Comparison of ENCODE assay signal across 11 cellular contexts in genomic region chr9:35651964-35652828, GRCh38. TPM values are rescaled to one million over a fixed set of nuclear protein-coding genes. Genes with fewer than 3 reads are reported as not detected.
DNase-seq lines count a peak whose midpoint lies in the region; ATAC-seq, FAIRE-seq and TF ChIP-seq lines count a peak whose summit lies in the region.
"Had no signal": no experiment of that assay in that cellular context is flagged by ENCODE, and none has a peak within 500 bp of the region (broad histone marks: within the 10 kb centered on the region; RNA-seq: fewer than 3 reads in every experiment).

No MANE protein-coding gene starts in this region.

- H3K9ac ChIP-seq in astrocyte (ENCODE audit: low read length) = no peak overlapping the region

- H3K4me1 Mint-ChIP-seq in astrocyte (ENCODE audit: low read depth, unreplicated experiment) = peaks cover 8% of the 10 kb centered on the region

- H3K79me2 ChIP-seq in astrocyte (ENCODE audit: insufficient read depth, low read length) = no peaks in the 10 kb centered on the region

- H3K4me2 ChIP-seq in astrocyte (ENCODE audit: low read length) = no peak overlapping the region

- H3K9me3 ChIP-seq in astrocyte (ENCODE audit: insufficient read depth, low read depth, low read length) = no peaks in the 10 kb centered on the region
- no peaks in the 10 kb centered on the region for H3K9me3 ChIP-seq in lung (ENCODE audit: control insufficient read depth in 2 of 2, insufficient read depth in 1 of 2, low read length in 1 of 2)

- H3K4me3 ChIP-seq in astrocyte (ENCODE audit: insufficient read depth, low read depth, low read length) (no peak overlapping the region), lung (no peak overlapping the region)

- 80 to 87% methylated on average over 7 of the region's 7 CpGs for whole genome bisulfite sequencing in lung, 2 donors

- H4K20me1 ChIP-seq in astrocyte (ENCODE audit: insufficient read depth, low read length) = no peaks in the 10 kb centered on the region

- H3K4me3 Mint-ChIP-seq in astrocyte (ENCODE audit: unreplicated experiment) = no peak overlapping the region

- TF ChIP-seq CTCF in astrocyte (IDR thresholded peaks at IDR 0.05; ENCODE audit: insufficient read depth, low read depth, low read length) (no peak), lung (IDR thresholded peaks at IDR 0.05; ENCODE audit: control extremely low read depth, extremely low read depth) (no peak)

- H3K36me3 Mint-ChIP-seq in astrocyte (ENCODE audit: low read depth, unreplicated experiment) = no peaks in the 10 kb centered on the region

- H3K27ac Mint-ChIP-seq in astrocyte (ENCODE audit: unreplicated experiment) = no peak overlapping the region

- H3K9me3 Mint-ChIP-seq in astrocyte (ENCODE audit: unreplicated experiment) = no peaks in the 10 kb centered on the region

- H3K4me1 ChIP-seq in astrocyte (ENCODE audit: insufficient read depth, low read length) (peaks cover 14% of the 10 kb centered on the region), lung (ENCODE audit: control insufficient read depth in 2 of 2, insufficient read depth in 2 of 2, low read length in 2 of 2) (peaks cover 0 to 7% of the 10 kb centered on the region in 2 donors)

- H2AFZ ChIP-seq in astrocyte (ENCODE audit: low read depth, low read length) = no peak overlapping the region

- H3K27ac ChIP-seq in astrocyte (ENCODE audit: low read depth, low read length) = no peak overlapping the region
- peak overlapping the region in 1 of 2 donors; percentile 66 for H3K27ac ChIP-seq in lung (ENCODE audit: low read depth in 1 of 2, low read length in 1 of 2)
- no peak overlapping the region for H3K27ac ChIP-seq in substantia nigra (ENCODE audit: low read depth, low read length, poor library complexity, severe bottlenecking)
- H3K27ac ChIP-seq: HL-60 had no signal

- ATAC-seq in lung (ENCODE audit: insufficient read depth, low FRiP score) (peak; percentile 36), GM18858 (IDR thresholded peaks at IDR 0.05; ENCODE audit: unreplicated experiment) (no peak), GM18909 (IDR thresholded peaks at IDR 0.05; ENCODE audit: poor library complexity, unreplicated experiment) (no peak)

- FAIRE-seq in astrocyte (lab: Jason Lieb, UNC) = peak; percentile 13

- H3K27me3 ChIP-seq in astrocyte (ENCODE audit: insufficient read depth, low read length) (no peaks in the 10 kb centered on the region), lung (ENCODE audit: control insufficient read depth, insufficient read depth) (no peaks in the 10 kb centered on the region)

- H3K36me3 ChIP-seq in astrocyte (ENCODE audit: insufficient read depth, low read length) = no peaks in the 10 kb centered on the region
- no peaks in the 10 kb centered on the region for H3K36me3 ChIP-seq in lung (ENCODE audit: control insufficient read depth in 2 of 2, insufficient read depth in 2 of 2, low read length in 2 of 2)

- DNase-seq in DMS53 (lab: John Stamatoyannopoulos, UW) (peak; percentile 84), MV-4-11 (lab: John Stamatoyannopoulos, UW) (peak; percentile 73), astrocyte (ENCODE audit: low read depth) (no peak), lung (ENCODE audit: low spot score) (no peak), substantia nigra (lab: John Stamatoyannopoulos, UW) (no peak)
- no peak for DNase-seq in stimulated activated CD4-positive, alpha-beta T cell treated with anti-CD3 and anti-CD28 coated beads, Interleukin-4, amount 100 ng/mL, for 24 hours
- DNase-seq: NCI-H524; stimulated activated CD4-positive, alpha-beta T cell treated with anti-CD3 and anti-CD28 coated beads, Interleukin-2, amount 100 ng/mL, for 24 hours had no signal

- no peaks in the 10 kb centered on the region for H3K27me3 Mint-ChIP-seq in astrocyte (ENCODE audit: low read depth, unreplicated experiment)

RNA-seq across cellular contexts. Expression of gene SIT1, which starts 1.5 kb away (rescaled TPM):
- total RNA-seq in astrocyte (not detected in 2 replicates), lung (1 to 10 TPM in 1 of 2 donors, under 1 TPM in 1; 0.92 to 3.8 TPM)
- 1 to 10 TPM in 1 of 2 donors, under 1 TPM in 1; 0.87 to 1.9 TPM for polyA plus RNA-seq in lung

RNA-seq across cellular contexts. Expression of gene RMRP, which starts 5.6 kb away (rescaled TPM):
- total RNA-seq in astrocyte = 13,402 and 14,410 TPM in 2 replicates
- total RNA-seq in lung = over 10,000 TPM; 30,229 to 39,735 TPM
- 100 to 1,000 TPM in 1 of 2 donors, 10 to 100 TPM in 1; 44.8 to 325 TPM for polyA plus RNA-seq in lung

RNA-seq across cellular contexts. Expression of gene CCDC107, which starts 5.9 kb away (rescaled TPM):
- total RNA-seq in astrocyte (15.5 and 18.8 TPM in 2 replicates), lung (10 to 100 TPM in 1 of 2 donors, 1 to 10 TPM in 1; 9.9 to 32.8 TPM)
- polyA plus RNA-seq in lung = 10 to 100 TPM; 29.2 to 53.9 TPM

RNA-seq across cellular contexts. Expression of gene ARHGEF39, which starts 12.8 kb away (rescaled TPM):
- total RNA-seq in astrocyte (0.53 and 1.0 TPM in 2 replicates), lung (1 to 10 TPM; 1.3 TPM)
- polyA plus RNA-seq in lung = 1 to 10 TPM in 1 of 2 donors, under 1 TPM in 1; 0.47 to 1.4 TPM

RNA-seq across cellular contexts. Expression of gene CA9, which starts 21.5 kb away (rescaled TPM):
- total RNA-seq in astrocyte (not detected in 2 replicates), lung (1 to 10 TPM in 1 of 2 donors, under 1 TPM in 1; 0.88 to 1.6 TPM)
- polyA plus RNA-seq in lung = 1 to 10 TPM; 1.1 to 2.4 TPM

Comparison
In these comparisons a context has a peak if more than half of its experiments do, and no peak if none do; other contexts are left out.
1. DNase-seq: peak in DMS53 (single experiment) and MV-4-11 (single experiment); none in astrocyte (single experiment), lung (single experiment), stimulated activated CD4-positive, alpha-beta T cell treated with anti-CD3 and anti-CD28 coated beads, Interleukin-4, amount 100 ng/mL, for 24 hours (single experiment) and substantia nigra (0 of 49).